15 cellular contexts compared by ENCODE assay signal in the genomic region with DNA sequence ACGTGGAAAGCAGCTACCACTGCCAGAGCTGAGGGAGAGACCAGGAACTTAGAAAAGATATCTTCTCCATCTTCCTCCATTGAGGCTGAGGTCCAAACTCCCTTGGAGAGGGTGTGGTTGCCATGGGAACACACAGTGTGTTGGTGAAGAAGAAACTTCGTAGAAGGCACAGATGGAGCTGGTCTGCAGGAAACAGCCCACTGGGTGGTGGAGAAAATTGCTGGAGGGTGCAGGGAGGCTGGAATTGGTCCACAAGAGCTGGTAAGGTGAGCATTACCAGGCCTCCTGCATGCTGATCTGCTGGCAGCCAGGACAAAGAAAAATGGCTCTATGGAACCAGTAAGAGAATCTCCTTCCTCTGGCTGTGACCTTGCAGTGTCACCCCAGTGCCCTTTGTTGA.
A peak's percentile ranks its signal among the peaks of the same experiment; 100 is the strongest.
DNase-seq lines count a peak whose midpoint lies in the region; ATAC-seq and TF ChIP-seq lines count a peak whose summit lies in the region.
"Had no signal": no experiment of that assay in that cellular context is flagged by ENCODE, and none has a peak within 500 bp of the region (broad histone marks: within the 10 kb centered on the region; RNA-seq: fewer than 3 reads in every experiment).

No MANE protein-coding gene starts in this region.

- H3K4me2 ChIP-seq in mesenchymal stem cell (ENCODE audit: low read length, poor library complexity, severe bottlenecking): no peak overlapping the region

- no peak overlapping the region for H4K8ac ChIP-seq in mesenchymal stem cell (ENCODE audit: low read length)

- H3K36me3 ChIP-seq in mesenchymal stem cell (ENCODE audit: control insufficient read depth in 1 of 2, insufficient read depth in 2 of 2, low read depth in 1 of 2, low read length in 2 of 2): no peaks in the 10 kb centered on the region
- H3K36me3 ChIP-seq in aorta (ENCODE audit: control insufficient read depth in 1 of 2, insufficient read depth in 2 of 2, low read length in 1 of 2): no peaks in the 10 kb centered on the region
- H3K36me3 ChIP-seq: BE2C had no signal

- no peaks in the 10 kb centered on the region for H3K36me3 Mint-ChIP-seq in CD4-positive, alpha-beta T cell (ENCODE audit: low read depth)
- H3K36me3 Mint-ChIP-seq: CD8-positive, alpha-beta T cell had no signal

- no peak overlapping the region for H2BK120ac ChIP-seq in mesenchymal stem cell (ENCODE audit: low read depth, low read length)

- H4K91ac ChIP-seq in mesenchymal stem cell (ENCODE audit: low read length): no peak overlapping the region

- H2BK12ac ChIP-seq in mesenchymal stem cell (ENCODE audit: low read length in 2 of 2): peak overlapping the region in 1 of 2 experiments; percentile 46

- H2AFZ ChIP-seq in mesenchymal stem cell (ENCODE audit: low read depth, low read length): peak overlapping the region; percentile 8

- H3K9ac ChIP-seq in mesenchymal stem cell (ENCODE audit: low read length): no peak overlapping the region

- no peak overlapping the region for H2BK5ac ChIP-seq in mesenchymal stem cell (ENCODE audit: low read depth, low read length, poor library complexity, severe bottlenecking)

- peak overlapping the region in 1 of 2 experiments; percentile 26 for H3K14ac ChIP-seq in mesenchymal stem cell (ENCODE audit: low read length in 2 of 2)

- H3K4ac ChIP-seq in mesenchymal stem cell (ENCODE audit: low read depth in 1 of 2, low read length in 2 of 2): no peak overlapping the region

- no peak for TF ChIP-seq CTCF in CD4-positive, alpha-beta T cell (IDR thresholded peaks at IDR 0.05)

- CTCF ChIA-PET in CD4-positive, alpha-beta T cell (lab: Charles Lee): interaction anchor here (1.3 kb wide), 1 partner anchor 12 kb away, joined by 3 read pairs; no protein-coding TSS in a partner anchor

- H2BK15ac ChIP-seq in mesenchymal stem cell (ENCODE audit: low read depth, poor library complexity, severe bottlenecking): no peak overlapping the region

- H3K18ac ChIP-seq in mesenchymal stem cell (ENCODE audit: low read depth in 1 of 2, low read length in 2 of 2): peak overlapping the region in 1 of 2 experiments; percentile 21

- H3K27ac Mint-ChIP-seq in CD4-positive, alpha-beta T cell: no peak overlapping the region
- H3K27ac Mint-ChIP-seq: CD8-positive, alpha-beta T cell; H9 had no signal

- no peaks in the 10 kb centered on the region for H3K4me1 Mint-ChIP-seq in CD4-positive, alpha-beta T cell (ENCODE audit: low read depth)

- no peaks in the 10 kb centered on the region for H3K27me3 Mint-ChIP-seq in CD4-positive, alpha-beta T cell

- H3K9me3 ChIP-seq in mesenchymal stem cell (ENCODE audit: control insufficient read depth, low read length): no peaks in the 10 kb centered on the region
- H3K9me3 ChIP-seq in aorta (ENCODE audit: control insufficient read depth, low read length): peaks cover 2% of the 10 kb centered on the region
- no peaks in the 10 kb centered on the region for H3K9me3 ChIP-seq in CD4-positive, alpha-beta T cell (ENCODE audit: control insufficient read depth, low read length)
- H3K9me3 ChIP-seq: BE2C, Caco-2 had no signal

- H3K4me3 Mint-ChIP-seq in CD4-positive, alpha-beta T cell: no peak overlapping the region
- H3K4me3 Mint-ChIP-seq: CD8-positive, alpha-beta T cell; H9 had no signal

- H3K27ac ChIP-seq in mesenchymal stem cell (ENCODE audit: low read length, poor library complexity, severe bottlenecking) (no peak overlapping the region), aorta (ENCODE audit: low read depth in 1 of 2, low read length in 2 of 2) (no peak overlapping the region)
- H3K27ac ChIP-seq in CD4-positive, alpha-beta T cell (ENCODE audit: low read depth, low read length): no peak overlapping the region
- H3K27ac ChIP-seq: C4-2B had no signal

- WGBS in mesenchymal stem cell: 81% methylated on average over 2 of the region's 2 CpGs
- 54 to 67% methylated on average over 2 of the region's 2 CpGs for WGBS in aorta, 2 donors

- no peaks in the 10 kb centered on the region for H3K4me1 ChIP-seq in mesenchymal stem cell (ENCODE audit: control insufficient read depth, insufficient read depth, low read depth, low read length)
- H3K4me1 ChIP-seq in aorta (ENCODE audit: control insufficient read depth in 1 of 2, insufficient read depth in 2 of 2, low read length in 2 of 2): no peaks in the 10 kb centered on the region
- H3K4me1 ChIP-seq: BE2C, Caco-2 had no signal

- no peak overlapping the region for H3K23ac ChIP-seq in mesenchymal stem cell (ENCODE audit: low read length in 2 of 2)

- POLR2A ChIA-PET in CD4-positive, alpha-beta T cell (lab: Charles Lee): no interaction called here

- H2AK5ac ChIP-seq in mesenchymal stem cell (ENCODE audit: low read length, severe bottlenecking): no peak overlapping the region

- H3K79me1 ChIP-seq in mesenchymal stem cell (replicated peaks; ENCODE audit: low read length, poor library complexity, severe bottlenecking): no peaks in the 10 kb centered on the region

- H3K4me3 ChIP-seq in mesenchymal stem cell (ENCODE audit: insufficient read depth in 1 of 2, low read depth in 1 of 2, low read length in 2 of 2) (no peak overlapping the region), aorta (ENCODE audit: low read length in 2 of 2) (no peak overlapping the region)
- H3K4me3 ChIP-seq: GM12878 had no signal

- H3K9me3 Mint-ChIP-seq in CD4-positive, alpha-beta T cell: peaks cover 3% of the 10 kb centered on the region

- peaks cover 0 to 9% of the 10 kb centered on the region in 2 experiments for H3K27me3 ChIP-seq in mesenchymal stem cell (ENCODE audit: control insufficient read depth in 1 of 2, insufficient read depth in 1 of 2, low read length in 2 of 2)
- no peaks in the 10 kb centered on the region for H3K27me3 ChIP-seq in aorta (ENCODE audit: control insufficient read depth in 1 of 2, insufficient read depth in 2 of 2, low read length in 1 of 2)
- no peaks in the 10 kb centered on the region for H3K27me3 ChIP-seq in CD4-positive, alpha-beta T cell (ENCODE audit: control insufficient read depth, insufficient read depth, low read length)
- H3K27me3 ChIP-seq: BE2C had no signal

- DNase-seq in Ammon's horn (ENCODE audit: low spot score) (peak; percentile 27), DMS 273 (lab: John Stamatoyannopoulos, UW; ENCODE audit: unreplicated experiment) (peak; percentile 91), NCI-H69 (lab: John Stamatoyannopoulos, UW) (peak; percentile 96), mesenchymal stem cell (no peak), NCI-H510A treated with DMSO at 0.1 percent for 48 hours (lab: John Stamatoyannopoulos, UW) (no peak), aorta (no peak), Kasumi-1 (lab: John Stamatoyannopoulos, UW) (no peak)
- no peak for DNase-seq in CD4-positive, alpha-beta T cell
- DNase-seq: BE2C; Caco-2; CD8-positive, alpha-beta T cell; GOT3; H9 had no signal

- intact Hi-C loops in aorta (cut with DNase I): no loop called here
- intact Hi-C loops in CD4-positive, alpha-beta T cell (cut with DNase I, micrococcal nuclease): no loop called here

- ATAC-seq in aorta (ENCODE audit: low FRiP score): no peak
- ATAC-seq in CD4-positive, alpha-beta T cell (ENCODE audit: poor library complexity): no peak
- ATAC-seq: CD8-positive, alpha-beta T cell; GM12878 had no signal

Comparison
In these comparisons a context has a peak if more than half of its experiments do, and no peak if none do; other contexts are left out.
1. DNase-seq: peak in Ammon's horn (single experiment), DMS 273 (single experiment) and NCI-H69 (single experiment); none in mesenchymal stem cell (single experiment), NCI-H510A treated with DMSO at 0.1 percent for 48 hours (single experiment), aorta (0 of 2), CD4-positive, alpha-beta T cell (0 of 10) and Kasumi-1 (0 of 2).